13 cellular contexts compared by ENCODE assay signal in genomic region chr14:89489796-89490506, GRCh38.
DNase-seq lines count a peak whose midpoint lies in the region; ATAC-seq and TF ChIP-seq lines count a peak whose summit lies in the region.
"Had no signal": no experiment of that assay in that cellular context is flagged by ENCODE, and none has a peak within 500 bp of the region (broad histone marks: within the 10 kb centered on the region; RNA-seq: fewer than 3 reads in every experiment).

No MANE protein-coding gene starts in this region.

- no peak overlapping the region for H3K27ac ChIP-seq in left ventricle myocardium inferior (replicated peaks)
- H3K27ac ChIP-seq in right atrium auricular region, result no peak overlapping the region
- H3K27ac ChIP-seq in vagina, result peak overlapping the region; percentile 55
- no peak overlapping the region for H3K27ac ChIP-seq in effector memory CD4-positive, alpha-beta T cell (ENCODE audit: insufficient read depth, low read length, poor library complexity, severe bottlenecking)
- H3K27ac ChIP-seq: SJSA1 had no signal

- no peak for ATAC-seq in stimulated activated effector memory CD8-positive, alpha-beta T cell treated with anti-CD3 and anti-CD28 coated beads, Interleukin-12 subunit alpha, Interleukin-12 subunit beta, amount 100 ng/mL, for 72 hours
- ATAC-seq: naive thymus-derived CD8-positive, alpha-beta T cell had no signal

- peaks cover 32% of the 10 kb centered on the region for H3K4me1 Mint-ChIP-seq in stimulated activated effector memory CD8-positive, alpha-beta T cell treated with anti-CD3 and anti-CD28 coated beads, Interleukin-12 subunit alpha, Interleukin-12 subunit beta, amount 100 ng/mL, for 72 hours

- H3K27me3 ChIP-seq in left ventricle myocardium inferior (ENCODE audit: low read depth) (no peaks in the 10 kb centered on the region), right atrium auricular region (no peaks in the 10 kb centered on the region), vagina (no peaks in the 10 kb centered on the region)
- H3K27me3 ChIP-seq in effector memory CD4-positive, alpha-beta T cell (replicated peaks; ENCODE audit: control insufficient read depth, insufficient read depth, low read length, poor library complexity, severe bottlenecking), result no peaks in the 10 kb centered on the region
- H3K27me3 ChIP-seq: heart left ventricle, SJSA1 had no signal

- H3K4me3 ChIP-seq in left ventricle myocardium inferior, result peak overlapping the region; percentile 27
- no peak overlapping the region for H3K4me3 ChIP-seq in right atrium auricular region
- peak overlapping the region; percentile 25 to 31 for H3K4me3 ChIP-seq in vagina
- H3K4me3 ChIP-seq in effector memory CD4-positive, alpha-beta T cell (ENCODE audit: insufficient read depth, low read depth, low read length, poor library complexity, severe bottlenecking), result no peak overlapping the region
- H3K4me3 ChIP-seq: SJSA1 had no signal

- TF ChIP-seq CTCF in left ventricle myocardium inferior (IDR thresholded peaks at IDR 0.05; ENCODE audit: borderline replicate concordance) (no peak), right atrium auricular region (IDR thresholded peaks at IDR 0.05) (no peak), vagina (IDR thresholded peaks at IDR 0.05) (no peak)

- H3K4me1 ChIP-seq in left ventricle myocardium inferior (peaks cover 42% of the 10 kb centered on the region), right atrium auricular region (peaks cover 0 to 20% of the 10 kb centered on the region in 2 donors), vagina (peaks cover 14% of the 10 kb centered on the region)
- no peaks in the 10 kb centered on the region for H3K4me1 ChIP-seq in effector memory CD4-positive, alpha-beta T cell (ENCODE audit: control insufficient read depth, insufficient read depth, low read length, poor library complexity, severe bottlenecking)
- H3K4me1 ChIP-seq: SJSA1 had no signal

- TF ChIP-seq POLR2A in vagina (IDR thresholded peaks at IDR 0.05), result no peak

- no peaks in the 10 kb centered on the region for H3K9me3 Mint-ChIP-seq in stimulated activated effector memory CD8-positive, alpha-beta T cell treated with anti-CD3 and anti-CD28 coated beads, Interleukin-12 subunit alpha, Interleukin-12 subunit beta, amount 100 ng/mL, for 72 hours
- H3K9me3 Mint-ChIP-seq: naive thymus-derived CD8-positive, alpha-beta T cell had no signal

- H3K9me3 ChIP-seq in left ventricle myocardium inferior (replicated peaks) (no peaks in the 10 kb centered on the region), right atrium auricular region (no peaks in the 10 kb centered on the region), vagina (no peaks in the 10 kb centered on the region)
- no peaks in the 10 kb centered on the region for H3K9me3 ChIP-seq in effector memory CD4-positive, alpha-beta T cell (ENCODE audit: control insufficient read depth, low read length)
- H3K9me3 ChIP-seq: heart left ventricle, SJSA1 had no signal

- DNase-seq in left ventricle myocardium inferior (no peak), right atrium auricular region (ENCODE audit: low spot score) (no peak), astrocyte of the hippocampus (ENCODE audit: low read depth, low spot score) (peak; percentile 54), midbrain (lab: John Stamatoyannopoulos, UW) (peak; percentile 37), vagina (ENCODE audit: extremely low spot score in 2 of 2) (no peak)
- no peak for DNase-seq in activated CD4-positive, alpha-beta T cell treated with anti-CD3 and anti-CD28 coated beads for 4 hours
- no peak for DNase-seq in effector memory CD4-positive, alpha-beta T cell
- DNase-seq in stimulated activated effector memory CD8-positive, alpha-beta T cell treated with anti-CD3 and anti-CD28 coated beads, Interleukin-12 subunit alpha, Interleukin-12 subunit beta, amount 100 ng/mL, for 72 hours (ENCODE audit: low spot score in 2 of 2), result no peak
- DNase-seq: activated CD8-positive, alpha-beta memory T cell treated with anti-CD3 and anti-CD28 coated beads for 24 hours; heart left ventricle; naive thymus-derived CD8-positive, alpha-beta T cell; stimulated activated CD4-positive, alpha-beta T cell treated with anti-CD3 and anti-CD28 coated beads, Interleukin-4, amount 100 ng/mL, for 4 hours had no signal

- no peaks in the 10 kb centered on the region for H3K36me3 ChIP-seq in left ventricle myocardium inferior
- H3K36me3 ChIP-seq in right atrium auricular region, result no peaks in the 10 kb centered on the region
- no peaks in the 10 kb centered on the region for H3K36me3 ChIP-seq in vagina
- H3K36me3 ChIP-seq in effector memory CD4-positive, alpha-beta T cell (ENCODE audit: control insufficient read depth, insufficient read depth, low read length), result no peaks in the 10 kb centered on the region
- H3K36me3 ChIP-seq: heart left ventricle, SJSA1 had no signal

- intact Hi-C loops in left ventricle myocardium inferior (cut with micrococcal nuclease), result no loop called here
- intact Hi-C loops in vagina (cut with DNase I), result no loop called here

- H3K4me3 Mint-ChIP-seq in stimulated activated effector memory CD8-positive, alpha-beta T cell treated with anti-CD3 and anti-CD28 coated beads, Interleukin-12 subunit alpha, Interleukin-12 subunit beta, amount 100 ng/mL, for 72 hours, result no peak overlapping the region
- H3K4me3 Mint-ChIP-seq: naive thymus-derived CD8-positive, alpha-beta T cell had no signal

- H3K27ac Mint-ChIP-seq in stimulated activated effector memory CD8-positive, alpha-beta T cell treated with anti-CD3 and anti-CD28 coated beads, Interleukin-12 subunit alpha, Interleukin-12 subunit beta, amount 100 ng/mL, for 72 hours, result no peak overlapping the region

- no peaks in the 10 kb centered on the region for H3K36me3 Mint-ChIP-seq in stimulated activated effector memory CD8-positive, alpha-beta T cell treated with anti-CD3 and anti-CD28 coated beads, Interleukin-12 subunit alpha, Interleukin-12 subunit beta, amount 100 ng/mL, for 72 hours

Comparison
In these comparisons a context has a peak if more than half of its experiments do, and no peak if none do; other contexts are left out.
1. H3K4me3 ChIP-seq: peak in left ventricle myocardium inferior (single experiment) and vagina (2 of 2); none in right atrium auricular region (0 of 2) and effector memory CD4-positive, alpha-beta T cell (single experiment).
2. DNase-seq: peak in astrocyte of the hippocampus (single experiment) and midbrain (single experiment); none in left ventricle myocardium inferior (single experiment), right atrium auricular region (single experiment), vagina (0 of 2), activated CD4-positive, alpha-beta T cell treated with anti-CD3 and anti-CD28 coated beads for 4 hours (0 of 2), effector memory CD4-positive, alpha-beta T cell (0 of 3) and stimulated activated effector memory CD8-positive, alpha-beta T cell treated with anti-CD3 and anti-CD28 coated beads, Interleukin-12 subunit alpha, Interleukin-12 subunit beta, amount 100 ng/mL, for 72 hours (0 of 2).